In genomic region chr17:5329784-5330557, GRCh38 we compare ENCODE assay signal across 15 cellular contexts. TPM values are rescaled to one million over a fixed set of nuclear protein-coding genes. Genes with fewer than 3 reads are reported as not detected.
DNase-seq lines count a peak whose midpoint lies in the region; ATAC-seq and TF ChIP-seq lines count a peak whose summit lies in the region.
"Had no signal": no experiment of that assay in that cellular context is flagged by ENCODE, and none has a peak within 500 bp of the region (broad histone marks: within the 10 kb centered on the region; RNA-seq: fewer than 3 reads in every experiment).

No MANE protein-coding gene starts in this region.

- peaks cover 33% of the 10 kb centered on the region for H3K36me3 ChIP-seq in DOHH2 (ENCODE audit: control insufficient read depth, low read length)

- peak overlapping the region; percentile 66 for H3K4me2 ChIP-seq in DOHH2 (ENCODE audit: low read length)
- H3K4me2 ChIP-seq: hepatocyte had no signal

- no peak for DNase-seq in activated naive CD8-positive, alpha-beta T cell treated with anti-CD3 and anti-CD28 coated beads for 36 hours
- DNase-seq in natural killer cell (no peak), NCI-H2227 (lab: John Stamatoyannopoulos, UW; ENCODE audit: unreplicated experiment) (no peak)
- DNase-seq: activated CD4-positive, CD25-positive, alpha-beta regulatory T cell; NCI-H1048; NCI-H510A treated with DMSO at 0.1 percent for 48 hours; SIG-M5; stimulated activated CD4-positive, alpha-beta T cell treated with anti-CD3 and anti-CD28 coated beads, Interleukin-2, amount 100 ng/mL, for 24 hours had no signal

- H3K9me3 Mint-ChIP-seq in activated naive CD8-positive, alpha-beta T cell treated with anti-CD3 and anti-CD28 coated beads for 36 hours = no peaks in the 10 kb centered on the region
- H3K9me3 Mint-ChIP-seq in natural killer cell = no peaks in the 10 kb centered on the region

- TF ChIP-seq CTCF in DOHH2 (IDR thresholded peaks at IDR 0.05; ENCODE audit: low read depth, low read length, poor library complexity, severe bottlenecking) (no peak), natural killer cell (IDR thresholded peaks at IDR 0.05) (no peak)

- no peaks in the 10 kb centered on the region for H3K9me3 ChIP-seq in DOHH2 (ENCODE audit: control insufficient read depth, insufficient read depth, low read length)

- peaks cover 28% of the 10 kb centered on the region for H3K4me1 Mint-ChIP-seq in activated naive CD8-positive, alpha-beta T cell treated with anti-CD3 and anti-CD28 coated beads for 36 hours
- peaks cover 38 to 53% of the 10 kb centered on the region in 2 donors for H3K4me1 Mint-ChIP-seq in natural killer cell

- H4K20me1 ChIP-seq in DOHH2 (ENCODE audit: control insufficient read depth, insufficient read depth, low read depth, low read length) = peaks cover 9% of the 10 kb centered on the region

- peak overlapping the region; percentile 74 for H3K27ac Mint-ChIP-seq in activated naive CD8-positive, alpha-beta T cell treated with anti-CD3 and anti-CD28 coated beads for 36 hours
- peak overlapping the region; percentile 64 to 81 for H3K27ac Mint-ChIP-seq in natural killer cell

- no peaks in the 10 kb centered on the region for H3K27me3 ChIP-seq in DOHH2 (ENCODE audit: control insufficient read depth, low read length)
- H3K27me3 ChIP-seq: hepatocyte had no signal

- ATAC-seq in GM21619 (IDR thresholded peaks at IDR 0.05; ENCODE audit: unreplicated experiment) (peak; percentile 56), natural killer cell (peak in 2 of 3 donors; percentile 34 to 73), HG03354 (IDR thresholded peaks at IDR 0.05; ENCODE audit: poor library complexity, severe bottlenecking, unreplicated experiment) (no peak), GM21529 (IDR thresholded peaks at IDR 0.05; ENCODE audit: unreplicated experiment) (no peak)

- H3K79me2 ChIP-seq in DOHH2 (ENCODE audit: control insufficient read depth, low read length) = peaks cover 59% of the 10 kb centered on the region

- peak overlapping the region; percentile 73 for H3K27ac ChIP-seq in DOHH2 (ENCODE audit: low read depth, low read length)
- H3K27ac ChIP-seq: hepatocyte, parathyroid adenoma had no signal

- 0 out of 2 replicates have a peak, but pooled peaks cover 7% of the 10 kb centered on the region for H3F3A ChIP-seq in DOHH2 (ENCODE audit: control insufficient read depth, insufficient read depth)

- no peaks in the 10 kb centered on the region for H3K27me3 Mint-ChIP-seq in activated naive CD8-positive, alpha-beta T cell treated with anti-CD3 and anti-CD28 coated beads for 36 hours
- no peaks in the 10 kb centered on the region for H3K27me3 Mint-ChIP-seq in natural killer cell (ENCODE audit: low read depth in 2 of 2)

- intact Hi-C loops in natural killer cell (cut with micrococcal nuclease) = no loop called here

- peaks cover 11% of the 10 kb centered on the region for H3K36me3 Mint-ChIP-seq in activated naive CD8-positive, alpha-beta T cell treated with anti-CD3 and anti-CD28 coated beads for 36 hours
- H3K36me3 Mint-ChIP-seq in natural killer cell = no peaks in the 10 kb centered on the region

- peaks cover 44% of the 10 kb centered on the region for H3K4me1 ChIP-seq in DOHH2 (ENCODE audit: control insufficient read depth, low read length)
- H3K4me1 ChIP-seq: parathyroid adenoma had no signal

- no peaks in the 10 kb centered on the region for H3K9me2 ChIP-seq in DOHH2 (replicated peaks; ENCODE audit: control insufficient read depth, low read length)

- no peak overlapping the region for H3K4me3 Mint-ChIP-seq in activated naive CD8-positive, alpha-beta T cell treated with anti-CD3 and anti-CD28 coated beads for 36 hours
- H3K4me3 Mint-ChIP-seq in natural killer cell = peak overlapping the region; percentile 28

- H3K4me3 ChIP-seq in DOHH2 (ENCODE audit: low read length) = peak overlapping the region; percentile 35
- H3K4me3 ChIP-seq: hepatocyte, lung had no signal

RNA-seq across cellular contexts. Expression of gene RABEP1, which starts 47.9 kb away (rescaled TPM):
- 10 to 100 TPM; 58.4 to 61.1 TPM for total RNA-seq in activated naive CD8-positive, alpha-beta T cell treated with anti-CD3 and anti-CD28 coated beads for 36 hours
- 10 to 100 TPM; 44.1 to 64.0 (median 44.2) TPM for total RNA-seq in natural killer cell

Comparison
In these comparisons a context has a peak if more than half of its experiments do, and no peak if none do; other contexts are left out.
1. ATAC-seq: peak in GM21619 (single experiment) and natural killer cell (2 of 3); none in HG03354 (single experiment) and GM21529 (single experiment).